ENCODE assay signal across 13 cellular contexts in the genomic region with DNA sequence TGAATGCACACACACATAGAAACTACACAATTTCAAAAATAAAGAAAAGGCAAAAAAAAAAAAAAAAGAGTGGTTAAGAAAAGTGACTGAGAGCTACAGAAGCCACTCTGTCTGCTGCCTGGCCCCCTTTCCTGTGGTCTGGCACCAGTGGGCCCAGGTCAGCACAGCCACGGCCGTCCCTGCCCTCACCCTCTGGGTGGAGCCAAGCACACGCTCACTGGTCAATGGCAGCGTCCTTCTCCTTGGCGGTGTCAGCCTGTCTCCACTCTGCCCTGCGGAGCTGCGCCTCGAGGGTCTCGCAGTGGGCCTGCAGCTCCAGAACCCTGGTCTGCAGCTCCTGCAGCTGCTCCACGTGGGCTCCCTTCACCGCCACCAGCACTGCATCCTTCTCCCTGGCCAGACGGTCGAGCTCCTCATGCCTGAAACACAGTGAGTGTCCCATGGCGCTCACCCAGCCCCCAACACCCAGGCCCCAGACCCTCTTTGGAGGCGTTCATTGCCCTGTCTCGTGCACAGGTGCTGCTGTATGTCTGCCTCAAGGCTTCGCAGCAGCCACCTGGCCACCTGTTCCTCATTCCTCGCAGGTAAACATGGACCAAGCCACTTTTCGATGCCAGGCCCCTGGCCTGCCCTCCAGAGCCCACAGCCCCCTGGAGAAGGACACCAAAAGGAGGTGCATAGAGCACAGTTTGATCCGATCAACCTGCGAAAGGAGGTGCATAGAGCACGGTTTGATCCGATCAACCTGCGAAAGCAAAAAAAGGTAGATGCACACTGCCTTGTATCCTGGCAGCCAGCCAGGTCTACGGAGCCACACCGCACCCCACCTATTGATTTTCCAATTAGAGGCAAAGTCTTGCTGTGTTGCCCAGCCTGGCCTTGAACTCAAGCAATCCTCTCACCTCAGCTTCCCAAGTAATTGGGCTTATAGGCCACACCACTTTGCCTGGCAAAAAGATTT. TPM values are rescaled to one million over a fixed set of nuclear protein-coding genes. Genes with fewer than 3 reads are reported as not detected.
DNase-seq lines count a peak whose midpoint lies in the region; ATAC-seq, FAIRE-seq and TF ChIP-seq lines count a peak whose summit lies in the region.
"Had no signal": no experiment of that assay in that cellular context is flagged by ENCODE, and none has a peak within 500 bp of the region (broad histone marks: within the 10 kb centered on the region; RNA-seq: fewer than 3 reads in every experiment).

No MANE protein-coding gene starts in this region.

- no peak for FAIRE-seq in K562 (lab: Jason Lieb, UNC)
- FAIRE-seq in small intestine (lab: Jason Lieb, UNC) = no peak
- FAIRE-seq: GM18507 had no signal

- no peak overlapping the region for H3K4me3 ChIP-seq in SK-N-SH (ENCODE audit: low read depth in 2 of 2, low read length in 1 of 2)
- H3K4me3 ChIP-seq in K562 = no peak overlapping the region
- H3K4me3 ChIP-seq in small intestine (ENCODE audit: low read depth in 1 of 2, low read length in 2 of 2) = no peak overlapping the region
- H3K4me3 ChIP-seq: HAP-1, SJSA1 had no signal

- ATAC-seq in SK-N-SH treated with all-trans-retinoic acid at 6 μM for 48 hours = peak; percentile 23; the same call in 2 of the 3 replicates
- no peak for ATAC-seq in K562
- ATAC-seq in left cardiac atrium = no peak

- no peaks in the 10 kb centered on the region for H4K20me1 ChIP-seq in SK-N-SH (ENCODE audit: insufficient read depth)
- no peaks in the 10 kb centered on the region for H4K20me1 ChIP-seq in K562 (replicated peaks; ENCODE audit: control insufficient read depth, insufficient read depth, low read length)

- no peak overlapping the region for H2AFZ ChIP-seq in SK-N-SH (ENCODE audit: low read depth)
- H2AFZ ChIP-seq in K562 (ENCODE audit: low read depth, low read length) = no peak overlapping the region

- POLR2A ChIA-PET in SK-N-SH (lab: Yijun Ruan, JAX) = interaction anchor here (0.6 kb wide), 1 partner anchor 17 kb away, joined by 4 read pairs; no protein-coding TSS in a partner anchor
- POLR2A ChIA-PET in K562 (lab: Yijun Ruan, JAX) = interaction anchor here (1.5 kb wide), 1 partner anchor 11 kb away, joined by 5 read pairs; no protein-coding TSS in a partner anchor

- H3K27ac ChIP-seq in SK-N-SH (ENCODE audit: low read depth in 2 of 2, low read length in 1 of 2) = no peak overlapping the region
- no peak overlapping the region for H3K27ac ChIP-seq in K562 (ENCODE audit: extremely low read depth, low read depth, low read length)
- no peak overlapping the region for H3K27ac ChIP-seq in small intestine (ENCODE audit: low read depth in 1 of 2, low read length in 1 of 2)
- H3K27ac ChIP-seq: SJSA1 had no signal

- no peak for TF ChIP-seq CTCF in SK-N-SH (IDR thresholded peaks at IDR 0.05)
- no peak for TF ChIP-seq CTCF in K562 (IDR thresholded peaks at IDR 0.05 in 2 of 3, conservative IDR thresholded peaks at IDR 0.05 in 1 of 3; ENCODE audit: insufficient read depth in 2 of 3, low read depth in 1 of 3, low read length in 3 of 3)

- TF ChIP-seq POLR2A in K562 (conservative IDR thresholded peaks at IDR 0.05) = 0 out of 2 replicates have a peak, but pooled peaks have one; percentile 22

- H3K36me3 ChIP-seq in SK-N-SH (replicated peaks in 1 of 2; ENCODE audit: control insufficient read depth in 1 of 2, insufficient read depth in 2 of 2, low read length in 1 of 2) = peaks cover 15 to 35% of the 10 kb centered on the region in 2 experiments
- peaks cover 56% of the 10 kb centered on the region for H3K36me3 ChIP-seq in K562 (ENCODE audit: control insufficient read depth, insufficient read depth, low read length)
- H3K36me3 ChIP-seq in small intestine (ENCODE audit: control insufficient read depth in 2 of 2, insufficient read depth in 2 of 2, low read length in 2 of 2) = peaks cover 3% of the 10 kb centered on the region in 2 donors

- 92% methylated on average over 26 of the region's 26 CpGs for WGBS in SK-N-SH (ENCODE audit: low lambda C conversion rate)
- 90% methylated on average over 26 of the region's 26 CpGs for WGBS in K562 (ENCODE audit: insufficient coverage, low coverage, missing lambda C conversion rate)
- 46 to 78% (median 63%) methylated on average over 25 to 26 of the region's 26 CpGs for WGBS in small intestine, 3 donors

- DNase-seq in SK-N-SH (no peak), NCI-H2171 treated with DMSO at 0.1 percent for 48 hours (lab: John Stamatoyannopoulos, UW) (peak; percentile 62), K562 (ENCODE audit: extremely low read depth in 1 of 4, low spot score in 3 of 4) (no peak), small intestine (peak; percentile 88), NAMALWA (ENCODE audit: low spot score) (no peak), left cardiac atrium (no peak), NCI-H2196 (lab: John Stamatoyannopoulos, UW; ENCODE audit: unreplicated experiment) (no peak)
- DNase-seq: NCI-H187 treated with DMSO at 0.1 percent for 48 hours, RPMI8226 had no signal

- no peak overlapping the region for H3K9ac ChIP-seq in SK-N-SH
- peak overlapping the region in 1 of 2 experiments; percentile 78; a peak in 2 of 4 replicates for H3K9ac ChIP-seq in K562 (ENCODE audit: insufficient read depth in 1 of 2, low read depth in 2 of 2, low read length in 2 of 2)

- H3K27me3 ChIP-seq in SK-N-SH (ENCODE audit: insufficient read depth) (no peaks in the 10 kb centered on the region), K562 (ENCODE audit: control insufficient read depth in 2 of 2, insufficient read depth in 2 of 2, low read length in 2 of 2) (no peaks in the 10 kb centered on the region), small intestine (ENCODE audit: control insufficient read depth in 2 of 2, insufficient read depth in 2 of 2, low read length in 2 of 2) (no peaks in the 10 kb centered on the region)
- H3K27me3 ChIP-seq: SJSA1 had no signal

- H3K4me1 ChIP-seq in SK-N-SH (ENCODE audit: control insufficient read depth in 1 of 2, insufficient read depth in 2 of 2, low read depth in 1 of 2, low read length in 1 of 2) (no peaks in the 10 kb centered on the region), K562 (replicated peaks in 1 of 2; ENCODE audit: control insufficient read depth in 2 of 2, insufficient read depth in 2 of 2, low read length in 2 of 2) (peaks cover 0 to 6% of the 10 kb centered on the region in 2 experiments; a peak in 2 of 5 replicates), small intestine (ENCODE audit: control insufficient read depth in 2 of 2, insufficient read depth in 1 of 2, low read depth in 1 of 2, low read length in 1 of 2) (peaks cover 0 to 3% of the 10 kb centered on the region in 2 donors)
- H3K4me1 ChIP-seq: HAP-1, SJSA1 had no signal

- no peaks in the 10 kb centered on the region for H3K9me2 ChIP-seq in SK-N-SH

- in situ Hi-C loops in K562 (cut with MboI) = no loop called here

- no peaks in the 10 kb centered on the region for H3F3A ChIP-seq in SK-N-SH (replicated peaks; ENCODE audit: insufficient read depth)

- no TSS peak for BruUV-seq in K562 (replicated peaks; lab: Mats Ljungman, UMichigan)

- H3K9me3 ChIP-seq in SK-N-SH (no peaks in the 10 kb centered on the region), K562 (replicated peaks; ENCODE audit: control insufficient read depth, insufficient read depth, low read depth, low read length) (no peaks in the 10 kb centered on the region), small intestine (ENCODE audit: control insufficient read depth, low read depth) (no peaks in the 10 kb centered on the region)
- H3K9me3 ChIP-seq: HAP-1, SJSA1 had no signal

- CTCF ChIA-PET in SK-N-SH (lab: Yijun Ruan, JAX) (interaction anchor here (0.6 to 2.8 kb wide), 3 partner anchors 17 to 498 kb away, joined by 3 to 16 read pairs (median 3); no protein-coding TSS in a partner anchor), K562 (lab: Yijun Ruan, JAX; ENCODE audit: low intra/inter-chr PET ratio) (interaction anchor here (0.6 kb wide), 1 partner anchor 132 kb away, joined by 5 read pairs; no protein-coding TSS in a partner anchor)

- H3K79me2 ChIP-seq in SK-N-SH (ENCODE audit: insufficient read depth) = no peaks in the 10 kb centered on the region
- no peaks in the 10 kb centered on the region for H3K79me2 ChIP-seq in K562 (ENCODE audit: control insufficient read depth, insufficient read depth, low read length)

- TF ChIP-seq EP300 in SK-N-SH (IDR thresholded peaks at IDR 0.05; ENCODE audit: borderline replicate concordance in 1 of 2, low read depth in 1 of 2, low read length in 1 of 2) (no peak), K562 (IDR thresholded peaks at IDR 0.05; ENCODE audit: low read length) (no peak)

- H3K4me2 ChIP-seq in SK-N-SH (no peak overlapping the region), K562 (ENCODE audit: insufficient read depth, low read length) (no peak overlapping the region)

- TF ChIP-seq RAD21 in SK-N-SH (IDR thresholded peaks at IDR 0.05; ENCODE audit: low read length) = no peak
- no peak for TF ChIP-seq RAD21 in K562 (CRISPR knock-in tag; conservative IDR thresholded peaks at IDR 0.05 in 1 of 2, IDR thresholded peaks at IDR 0.05 in 1 of 2)

- intact Hi-C loops in K562 (cut with micrococcal nuclease) (no loop called here), left cardiac atrium (cut with DNase I) (no loop called here)

- no peaks in the 10 kb centered on the region for H3K9me1 ChIP-seq in K562 (ENCODE audit: control insufficient read depth, insufficient read depth, low read length)

RNA-seq across cellular contexts. Expression of a gene that starts 24.4 kb away (rescaled TPM):
- polyA plus RNA-seq in SK-N-SH (2012; rRNA removed) = 68.6 and 82.9 TPM in 2 replicates
- 11.2 and 17.5 TPM in 2 replicates for polyA plus RNA-seq in SK-N-SH (2012; cell fraction: cytosol; rRNA removed)
- polyA plus RNA-seq in SK-N-SH (2012; cell fraction: nucleus; rRNA removed) = 417 and 423 TPM in 2 replicates
- total RNA-seq in K562 (2011; cell fraction: chromatin; rRNA removed; ENCODE audit: low replicate concordance) = 238 and 466 TPM in 2 replicates
- 176 and 211 TPM in 2 replicates for total RNA-seq in K562 (2011; cell fraction: nucleolus; rRNA removed)
- total RNA-seq in K562 (2011; cell fraction: nucleoplasm; rRNA removed) = 135 and 163 TPM in 2 replicates
- total RNA-seq in K562 (2014; rRNA removed) = 13.6 and 19.0 TPM in 2 replicates
- 10.7 TPM in 2 replicates for total RNA-seq in K562 (2014; rRNA removed; fragmentation: Illumina TruSeq; extraction: Trizol)
- 17.1 and 18.1 TPM in 2 replicates for total RNA-seq in K562 (2015; rRNA removed; fragmentation: Illumina TruSeq; extraction: Trizol)
- 33.8 and 36.0 TPM in 2 replicates for total RNA-seq in K562 (2021)
- polyA plus RNA-seq in K562 (2011; rRNA removed) = 26.3 and 31.1 TPM in 2 replicates
- polyA plus RNA-seq in K562 (2011; cell fraction: cytosol; rRNA removed) = 15.4 and 18.8 TPM in 2 replicates
- polyA plus RNA-seq in K562 (2011; cell fraction: nucleus; rRNA removed) = 146 and 224 TPM in 2 replicates
- polyA plus RNA-seq in K562 (2012) = 20.1 and 38.4 TPM in 2 replicates
- 12.9 and 19.9 TPM in 2 replicates for polyA plus RNA-seq in K562 (2014; fragmentation: Illumina TruSeq; extraction: Trizol)
- 1 to 10 TPM in 1 of 2 experiments, under 1 TPM in 1; 0.83 to 1.1 TPM for polyA plus RNA-seq in K562 (2014; fragmentation: Nextera tagmentation; extraction: Ambion mirVana)
- polyA plus RNA-seq in K562 (2014; rRNA removed) = 34.8 and 36.2 TPM in 2 replicates
- polyA minus RNA-seq in K562 (2011; rRNA and poly(A)+ RNA removed) = 15.9 and 16.8 TPM in 2 replicates
- 12.2 and 13.1 TPM in 2 replicates for polyA minus RNA-seq in K562 (2011; cell fraction: cytosol; rRNA and poly(A)+ RNA removed)
- polyA minus RNA-seq in K562 (2011; cell fraction: nucleus; rRNA and poly(A)+ RNA removed) = 47.4 and 49.1 TPM in 2 replicates
- 10 to 100 TPM; 36.7 to 97.3 (median 47.7) TPM for polyA plus RNA-seq in small intestine
- total RNA-seq in left cardiac atrium = 10 to 100 TPM; 11.9 to 17.2 TPM

RNA-seq across cellular contexts. Expression of a gene that starts 40.6 kb away (rescaled TPM):
- polyA plus RNA-seq in SK-N-SH (2012; rRNA removed) (68.8 and 70.7 TPM in 2 replicates), K562 (2011; rRNA removed) (3.7 and 8.3 TPM in 2 replicates), K562 (2014; fragmentation: Illumina TruSeq; extraction: Trizol) (0.58 and 0.78 TPM in 2 replicates), K562 (2014; fragmentation: Nextera tagmentation; extraction: Ambion mirVana) (not detected), K562 (2014; rRNA removed) (0.81 and 1.9 TPM in 2 replicates), small intestine (10 to 100 TPM in 1 of 3 donors, 1 to 10 TPM in 2; 5.4 to 33.2 (median 7.8) TPM)
- 25.2 and 42.6 TPM in 2 replicates for polyA plus RNA-seq in SK-N-SH (2012; cell fraction: cytosol; rRNA removed)
- polyA plus RNA-seq in SK-N-SH (2012; cell fraction: nucleus; rRNA removed) = 38.5 and 58.7 TPM in 2 replicates
- 2.9 and 6.6 TPM in 2 replicates for total RNA-seq in K562 (2011; cell fraction: chromatin; rRNA removed; ENCODE audit: low replicate concordance)
- 10.0 and 10.5 TPM in 2 replicates for total RNA-seq in K562 (2011; cell fraction: nucleolus; rRNA removed)
- 4.4 and 5.7 TPM in 2 replicates for total RNA-seq in K562 (2011; cell fraction: nucleoplasm; rRNA removed)
- total RNA-seq in K562 (2014; rRNA removed) (1.8 and 2.5 TPM in 2 replicates), K562 (2014; rRNA removed; fragmentation: Illumina TruSeq; extraction: Trizol) (0.11 and 0.13 TPM in 2 replicates), K562 (2015; rRNA removed; fragmentation: Illumina TruSeq; extraction: Trizol) (1.0 and 1.2 TPM in 2 replicates), K562 (2021) (2.9 and 5.4 TPM in 2 replicates), left cardiac atrium (10 to 100 TPM; 18.4 to 35.7 TPM)
- 9.7 and 12.8 TPM in 2 replicates for polyA plus RNA-seq in K562 (2011; cell fraction: cytosol; rRNA removed)
- 9.1 and 10.2 TPM in 2 replicates for polyA plus RNA-seq in K562 (2011; cell fraction: nucleus; rRNA removed)
- 4.9 and 9.3 TPM in 2 replicates for polyA plus RNA-seq in K562 (2012)
- polyA minus RNA-seq in K562 (2011; rRNA and poly(A)+ RNA removed) = 2.9 and 3.7 TPM in 2 replicates
- polyA minus RNA-seq in K562 (2011; cell fraction: cytosol; rRNA and poly(A)+ RNA removed) = 7.0 and 15.5 TPM in 2 replicates
- 4.8 and 6.9 TPM in 2 replicates for polyA minus RNA-seq in K562 (2011; cell fraction: nucleus; rRNA and poly(A)+ RNA removed)

Comparison
In these comparisons a context has a peak if more than half of its experiments do, and no peak if none do; other contexts are left out.
1. DNase-seq: peak in NCI-H2171 treated with DMSO at 0.1 percent for 48 hours (single experiment) and small intestine (single experiment); none in SK-N-SH (single experiment), K562 (0 of 4), NAMALWA (single experiment), left cardiac atrium (single experiment) and NCI-H2196 (single experiment).